In the genomic region with DNA sequence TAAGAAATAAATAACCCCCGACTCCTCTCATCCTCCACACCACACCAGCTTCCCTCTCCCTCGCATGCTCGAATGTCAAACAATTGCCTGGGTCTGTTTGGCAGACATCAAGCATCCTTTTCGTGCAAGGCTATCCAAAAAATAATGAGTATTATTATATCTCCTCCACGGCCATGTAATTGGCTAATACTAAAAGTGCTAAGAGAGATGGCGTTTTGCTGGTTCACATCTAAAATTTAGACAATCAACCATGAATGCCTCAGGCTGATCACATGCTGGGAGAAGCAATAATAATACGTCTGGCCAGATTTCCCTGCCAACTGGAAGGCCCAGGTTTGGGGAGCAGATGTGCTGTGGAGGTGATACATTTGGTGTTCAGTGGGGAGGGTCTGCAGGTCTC, we compare ENCODE assay signal across 17 cellular contexts.
"Had no signal": no experiment of that assay in that cellular context is flagged by ENCODE, and none has a peak within 500 bp of the region (broad histone marks: within the 10 kb centered on the region; RNA-seq: fewer than 3 reads in every experiment).

No MANE protein-coding gene starts in this region.

- ATAC-seq: activated CD8-positive, alpha-beta T cell treated with anti-CD3 and anti-CD28 coated beads, Interleukin-2, amount 10 ng/mL, durations not matched to agents 7 days and 5 days; body of pancreas; foreskin keratinocyte; lower lobe of right lung; natural killer cell; stimulated activated naive B cell treated with anti-CD40 and anti-IgM and Interleukin-4, amounts not matched to agents 10 μg/mL and 1 μg/mL and 100 μg/mL, for 72 hours had no signal

- H3K9me3 ChIP-seq: body of pancreas, lower lobe of right lung, spleen, tibial artery had no signal

- H3K4me3 ChIP-seq: body of pancreas, lower lobe of right lung, spleen, tibial artery had no signal

- DNase-seq: activated CD4-positive, alpha-beta T cell treated with anti-CD3 and anti-CD28 coated beads, Interleukin-2, amount 10 ng/mL, durations not matched to agents 24 days and 14 days; activated CD8-positive, alpha-beta T cell treated with anti-CD3 and anti-CD28 coated beads, Interleukin-2, amount 10 ng/mL, durations not matched to agents 7 days and 5 days; activated naive CD4-positive, alpha-beta T cell treated with anti-CD3 and anti-CD28 coated beads for 36 hours; activated T-cell treated with anti-CD3 and anti-CD28 coated beads, Interleukin-2, amount 50 U/mL, for 24 hours; body of pancreas; caudate nucleus; foreskin keratinocyte; hypothalamus; lower lobe of right lung; natural killer cell; spleen; stimulated activated CD4-positive, alpha-beta T cell treated with anti-CD3 and anti-CD28 coated beads, Interleukin-4, amount 100 ng/mL, for 4 hours; stimulated activated naive B cell treated with anti-CD40 and anti-IgM and Interleukin-4, amounts not matched to agents 10 μg/mL and 1 μg/mL and 100 μg/mL, for 72 hours; T1000; tibial artery had no signal

- H3K36me3 ChIP-seq: lower lobe of right lung, spleen, tibial artery had no signal

- FAIRE-seq: keratinocyte had no signal

- H3K27me3 ChIP-seq: body of pancreas, foreskin keratinocyte, spleen, tibial artery had no signal

- H3K27ac ChIP-seq: body of pancreas, epithelial cell of prostate, foreskin keratinocyte, lower lobe of right lung, spleen, tibial artery had no signal
